Comparison of ENCODE assay signal across 8 cellular contexts in genomic region chr11:16607675-16608644, GRCh38.
DNase-seq lines count a peak whose midpoint lies in the region; ATAC-seq and TF ChIP-seq lines count a peak whose summit lies in the region.

No MANE protein-coding gene starts in this region.

- DNase-seq in HPDE6-E6E7 (ENCODE audit: extremely low spot score) (peak; percentile 33), SK-N-MC (ENCODE audit: low read depth, low spot score) (no peak), Right ventricle myocardium superior (peak; percentile 89), posterior vena cava (ENCODE audit: low spot score) (peak; percentile 90), MM.1S (no peak), DMS114 treated with DMSO at 0.1 percent for 48 hours (lab: John Stamatoyannopoulos, UW; ENCODE audit: unreplicated experiment) (no peak)

- no peaks in the 10 kb centered on the region for H4K20me1 ChIP-seq in MM.1S (ENCODE audit: insufficient read depth, low read length)

- no peaks in the 10 kb centered on the region for H3K79me2 ChIP-seq in MM.1S (ENCODE audit: low read length)

- no peaks in the 10 kb centered on the region for H3K9me3 ChIP-seq in SK-N-MC (ENCODE audit: low read depth, low read length)
- H3K9me3 ChIP-seq in MM.1S (replicated peaks; ENCODE audit: insufficient read depth, low read length): no peaks in the 10 kb centered on the region

- H3K4me2 ChIP-seq in MM.1S (ENCODE audit: low read depth, low read length): no peak overlapping the region

- H3F3A ChIP-seq in MM.1S (ENCODE audit: insufficient read depth, low read length): peaks cover 7% of the 10 kb centered on the region

- peaks cover 34% of the 10 kb centered on the region for H3K27me3 ChIP-seq in MM.1S (replicated peaks; ENCODE audit: insufficient read depth, low read length)

- H3K27ac ChIP-seq in SK-N-MC: peak overlapping the region; percentile 97
- H3K27ac ChIP-seq in MM.1S (ENCODE audit: low read length): no peak overlapping the region

- H3K4me3 ChIP-seq in SK-N-MC (peak overlapping the region; percentile 97), MM.1S (ENCODE audit: low read length) (no peak overlapping the region)

- intact Hi-C loops in Right ventricle myocardium superior (cut with DNase I): loop anchor here (5.0 kb wide), 1 partner anchor 416 kb away; no protein-coding TSS in a partner anchor
- intact Hi-C loops in posterior vena cava (cut with DNase I): loop anchor here in 1 of 2 donors (10.0 kb wide), 1 partner anchor 663 kb away; no protein-coding TSS in a partner anchor

- 0 out of 2 replicates have a peak, but pooled peaks cover 3% of the 10 kb centered on the region for H3K4me1 ChIP-seq in MM.1S (ENCODE audit: low read length)

- no peak for TF ChIP-seq CTCF in MM.1S (IDR thresholded peaks at IDR 0.05; ENCODE audit: low read length)

- H3K9ac ChIP-seq in SK-N-MC (ENCODE audit: insufficient read length): peak overlapping the region; percentile 98
- no peak overlapping the region for H3K9ac ChIP-seq in MM.1S (ENCODE audit: low read length)

- H3K9me2 ChIP-seq in MM.1S (replicated peaks; ENCODE audit: insufficient read depth, low read length): no peaks in the 10 kb centered on the region

- H3K36me3 ChIP-seq in SK-N-MC (ENCODE audit: insufficient read depth, low read length) (peaks cover 1% of the 10 kb centered on the region; the same call in 1 of the 2 replicates), MM.1S (replicated peaks; ENCODE audit: insufficient read depth, low read length) (no peaks in the 10 kb centered on the region)

- H2AFZ ChIP-seq in MM.1S (ENCODE audit: low read length): no peak overlapping the region

- ATAC-seq in Right ventricle myocardium superior (ENCODE audit: poor library complexity): peak; percentile 56
- ATAC-seq in HG03175 (IDR thresholded peaks at IDR 0.05; ENCODE audit: unreplicated experiment): no peak
- ATAC-seq in GM21717 (IDR thresholded peaks at IDR 0.05; ENCODE audit: unreplicated experiment): no peak

Comparison
In these comparisons a context has a peak if more than half of its experiments do, and no peak if none do; other contexts are left out.
1. DNase-seq: peak in HPDE6-E6E7 (single experiment), Right ventricle myocardium superior (single experiment) and posterior vena cava (single experiment); none in SK-N-MC (single experiment), MM.1S (single experiment) and DMS114 treated with DMSO at 0.1 percent for 48 hours (single experiment).